In genomic region chrX:65601530-65602281, GRCh38 we compare ENCODE assay signal across 8 cellular contexts.
DNase-seq lines count a peak whose midpoint lies in the region; ATAC-seq and TF ChIP-seq lines count a peak whose summit lies in the region.

No MANE protein-coding gene starts in this region.

- H3K9me3 ChIP-seq in ascending aorta = no peaks in the 10 kb centered on the region
- H3K9me3 ChIP-seq in hepatocyte (ENCODE audit: low read depth) = no peaks in the 10 kb centered on the region

- no peaks in the 10 kb centered on the region for H3K4me1 Mint-ChIP-seq in glutamatergic neuron (ENCODE audit: low read depth, unreplicated experiment)

- H3K4me3 ChIP-seq in ascending aorta (no peak overlapping the region), hepatocyte (no peak overlapping the region)

- intact Hi-C loops in ascending aorta (cut with DNase I) = loop anchor here (1.0 to 2.0 kb wide), 3 partner anchors 42 to 103 kb away; no protein-coding TSS in a partner anchor

- WGBS in hepatocyte (ENCODE audit: low lambda C conversion rate, missing lambda C conversion rate) = 69% methylated on average over 3 of the region's 3 CpGs

- ATAC-seq in HG02610 (IDR thresholded peaks at IDR 0.05; ENCODE audit: unreplicated experiment) (peak; percentile 75), HG02973 (IDR thresholded peaks at IDR 0.05; ENCODE audit: unreplicated experiment) (no peak)

- H2AFZ ChIP-seq in hepatocyte = no peak overlapping the region

- DNase-seq in SIG-M5 (lab: John Stamatoyannopoulos, UW) (peak; percentile 44), ascending aorta (ENCODE audit: low spot score in 2 of 2) (peak; percentile 80 to 96), hepatocyte (ENCODE audit: low spot score) (peak; percentile 34), glutamatergic neuron (no peak)
- DNase-seq in stimulated activated CD8-positive, alpha-beta memory T cell treated with anti-CD3 and anti-CD28 coated beads, Interleukin-12 subunit alpha, Interleukin-12 subunit beta, amount 100 ng/mL, for 4 hours (ENCODE audit: low read depth) = peak; percentile 19

- TF ChIP-seq CTCF in C4-2B (conservative IDR thresholded peaks at IDR 0.05) (no peak), ascending aorta (IDR thresholded peaks at IDR 0.05) (peak in 2 of 3 experiments; percentile 26 to 38), hepatocyte (IDR thresholded peaks at IDR 0.05; ENCODE audit: poor library complexity) (no peak), glutamatergic neuron (IDR thresholded peaks at IDR 0.05; ENCODE audit: partially characterized antibody, unreplicated experiment) (no peak)

- peaks cover 4% of the 10 kb centered on the region for H3K27me3 Mint-ChIP-seq in glutamatergic neuron (ENCODE audit: unreplicated experiment)

- H3K36me3 ChIP-seq in ascending aorta (no peaks in the 10 kb centered on the region), hepatocyte (replicated peaks; ENCODE audit: insufficient read depth, low read depth) (no peaks in the 10 kb centered on the region)

- H3K27me3 ChIP-seq in ascending aorta (no peaks in the 10 kb centered on the region), hepatocyte (no peaks in the 10 kb centered on the region)

- no peaks in the 10 kb centered on the region for H3K9me2 ChIP-seq in hepatocyte (replicated peaks; ENCODE audit: insufficient read depth)

- no peak overlapping the region for H3K4me2 ChIP-seq in hepatocyte

- H3K9me3 Mint-ChIP-seq in glutamatergic neuron (ENCODE audit: unreplicated experiment) = no peaks in the 10 kb centered on the region

- H3K79me2 ChIP-seq in hepatocyte = no peaks in the 10 kb centered on the region

- H3K27ac ChIP-seq in C4-2B (peak overlapping the region; percentile 39), ascending aorta (peak overlapping the region; percentile 88 to 89), hepatocyte (peak overlapping the region; percentile 27)

- no peaks in the 10 kb centered on the region for H3K36me3 Mint-ChIP-seq in glutamatergic neuron (ENCODE audit: unreplicated experiment)

- no peak overlapping the region for H3K4me3 Mint-ChIP-seq in glutamatergic neuron (ENCODE audit: unreplicated experiment)

- no peak overlapping the region for H3K27ac Mint-ChIP-seq in glutamatergic neuron (ENCODE audit: unreplicated experiment)

- H4K20me1 ChIP-seq in hepatocyte (ENCODE audit: insufficient read depth, poor library complexity, severe bottlenecking) = no peaks in the 10 kb centered on the region

- H3K4me1 ChIP-seq in ascending aorta (peaks cover 10 to 37% of the 10 kb centered on the region in 2 donors), hepatocyte (ENCODE audit: insufficient read depth) (no peaks in the 10 kb centered on the region)

Comparison
In these comparisons a context has a peak if more than half of its experiments do, and no peak if none do; other contexts are left out.
1. H3K27ac ChIP-seq: peak in every context shown above with its lines; median percentile 88 in ascending aorta; 39 in C4-2B; 27 in hepatocyte.
2. CTCF ChIP-seq: peak in ascending aorta (2 of 3); none in C4-2B (single experiment), hepatocyte (single experiment) and glutamatergic neuron (single experiment).